26 cellular contexts compared by ENCODE assay signal in genomic region chr2:199624958-199625357, GRCh38.
A peak's percentile ranks its signal among the peaks of the same experiment; 100 is the strongest.
DNase-seq lines count a peak whose midpoint lies in the region; ATAC-seq and TF ChIP-seq lines count a peak whose summit lies in the region.
"Had no signal": no experiment of that assay in that cellular context is flagged by ENCODE, and none has a peak within 500 bp of the region (broad histone marks: within the 10 kb centered on the region; RNA-seq: fewer than 3 reads in every experiment).

No MANE protein-coding gene starts in this region.

- no peak overlapping the region for H4K91ac ChIP-seq in H9 (ENCODE audit: insufficient read length, low read depth, low read length)

- H2AFZ ChIP-seq in H9 (ENCODE audit: low read length) (no peak overlapping the region), PC-3 (ENCODE audit: low read length) (no peak overlapping the region)

- H3K79me2 ChIP-seq in H9 (ENCODE audit: insufficient read depth, low read length) (no peaks in the 10 kb centered on the region), PC-3 (ENCODE audit: low read length) (no peaks in the 10 kb centered on the region)

- no peak overlapping the region for H3K23ac ChIP-seq in H9 (ENCODE audit: insufficient read length, low read depth, low read length)

- intact Hi-C loops in PC-3 (cut with micrococcal nuclease) = no loop called here
- intact Hi-C loops in upper lobe of right lung (cut with DNase I) = no loop called here
- intact Hi-C loops in psoas muscle (cut with DNase I) = no loop called here

- no peaks in the 10 kb centered on the region for H3K36me3 Mint-ChIP-seq in H9 (ENCODE audit: insufficient read depth in 1 of 3, low read depth in 3 of 3)
- H3K36me3 Mint-ChIP-seq in activated naive CD4-positive, alpha-beta T cell treated with anti-CD3 and anti-CD28 coated beads, Interleukin-2, amount 10 ng/mL, durations not matched to agents 7 days and 5 days = no peaks in the 10 kb centered on the region
- H3K36me3 Mint-ChIP-seq: activated naive CD4-positive, alpha-beta T cell treated with anti-CD3 and anti-CD28 coated beads, Interleukin-2, amount 50 U/mL, for 72 hours had no signal

- POLR2A ChIA-PET in PC-3 (lab: Charles Lee; ENCODE audit: unreplicated experiment) = no interaction called here

- no peak overlapping the region for H2AK5ac ChIP-seq in H9 (ENCODE audit: insufficient read length, low read length)

- H3K27ac ChIP-seq in H9 (ENCODE audit: insufficient read length, low read depth, low read length) = no peak overlapping the region
- H3K27ac ChIP-seq in PC-3 (ENCODE audit: low read length) = no peak overlapping the region
- no peak overlapping the region for H3K27ac ChIP-seq in upper lobe of right lung
- no peak overlapping the region for H3K27ac ChIP-seq in psoas muscle
- H3K27ac ChIP-seq: spleen, thoracic aorta, VCaP had no signal

- no peaks in the 10 kb centered on the region for H3K9me3 Mint-ChIP-seq in H9
- no peaks in the 10 kb centered on the region for H3K9me3 Mint-ChIP-seq in activated naive CD4-positive, alpha-beta T cell treated with anti-CD3 and anti-CD28 coated beads, Interleukin-2, amount 10 ng/mL, durations not matched to agents 7 days and 5 days
- H3K9me3 Mint-ChIP-seq: activated naive CD4-positive, alpha-beta T cell treated with anti-CD3 and anti-CD28 coated beads, Interleukin-2, amount 50 U/mL, for 72 hours; activated T-helper 2 cell treated with anti-CD3 and anti-CD28 coated beads, Interferon-gamma antibody, Interleukin-2, Interleukin-4, amounts not matched to agents 10 μg/mL and 5 μg/mL and 100 μg/mL, durations not matched to agents 14 hours and 24 hours and 36 hours had no signal

- H3T11ph ChIP-seq in H9 (ENCODE audit: low read length) = no peak overlapping the region

- H2BK20ac ChIP-seq in H9 (ENCODE audit: low read depth, low read length, poor library complexity, severe bottlenecking) = no peak overlapping the region

- DNase-seq in H9 = peak; percentile 58
- DNase-seq in PC-3 = peak; percentile 23
- DNase-seq in kidney tubule cell (ENCODE audit: low spot score) = peak; percentile 11
- DNase-seq in upper lobe of right lung = no peak
- DNase-seq in RPMI8226 = no peak
- DNase-seq in psoas muscle = no peak
- no peak for DNase-seq in activated naive CD4-positive, alpha-beta T cell treated with anti-CD3 and anti-CD28 coated beads, Interleukin-2, amount 10 ng/mL, durations not matched to agents 7 days and 5 days
- DNase-seq: activated CD4-positive, alpha-beta T cell treated with anti-CD3 and anti-CD28 coated beads for 4 hours; amygdala; C1 segment of cervical spinal cord; DND-41; immature natural killer cell; KBM-7; MG63; NCI-H2081 treated with DMSO at 0.1 percent for 48 hours; NCI-H345; right cardiac atrium; Right ventricle myocardium superior; spleen; stimulated activated CD4-positive, alpha-beta T cell treated with anti-CD3 and anti-CD28 coated beads, Interleukin-2, amount 100 ng/mL, for 24 hours had no signal

- ATAC-seq in PC-3 = no peak
- ATAC-seq in upper lobe of right lung = peak; percentile 96
- ATAC-seq in psoas muscle = no peak
- ATAC-seq: activated naive CD4-positive, alpha-beta T cell treated with anti-CD3 and anti-CD28 coated beads, Interleukin-2, amount 50 U/mL, for 72 hours; left lobe of liver; right cardiac atrium had no signal

- H3K9ac ChIP-seq in H9 (ENCODE audit: extremely low read depth, insufficient read length, low read length) (no peak overlapping the region), PC-3 (ENCODE audit: low read length) (no peak overlapping the region)

- H3K23me2 ChIP-seq in H9 (ENCODE audit: insufficient read length, low read depth, low read length, poor library complexity, severe bottlenecking) = no peaks in the 10 kb centered on the region

- no peak overlapping the region for H2BK120ac ChIP-seq in H9 (ENCODE audit: low read depth, low read length, poor library complexity, severe bottlenecking)

- H2BK15ac ChIP-seq in H9 (ENCODE audit: low read depth, low read length) = no peak overlapping the region

- H3K4me1 ChIP-seq in H9 (ENCODE audit: insufficient read depth, low read length) = no peaks in the 10 kb centered on the region; the same call in 1 of the 2 replicates
- H3K4me1 ChIP-seq in PC-3 (ENCODE audit: insufficient read depth, low read length) = no peaks in the 10 kb centered on the region
- H3K4me1 ChIP-seq in upper lobe of right lung = no peaks in the 10 kb centered on the region
- no peaks in the 10 kb centered on the region for H3K4me1 ChIP-seq in psoas muscle
- H3K4me1 ChIP-seq: spleen had no signal

- H3F3A ChIP-seq in PC-3 (ENCODE audit: low read length, unreplicated experiment) = no peaks in the 10 kb centered on the region

- peak overlapping the region in 1 of 3 experiments; percentile 24; a peak in 1 of 7 replicates for H3K27ac Mint-ChIP-seq in H9
- no peak overlapping the region for H3K27ac Mint-ChIP-seq in activated naive CD4-positive, alpha-beta T cell treated with anti-CD3 and anti-CD28 coated beads, Interleukin-2, amount 10 ng/mL, durations not matched to agents 7 days and 5 days
- H3K27ac Mint-ChIP-seq: activated naive CD4-positive, alpha-beta T cell treated with anti-CD3 and anti-CD28 coated beads, Interleukin-2, amount 50 U/mL, for 72 hours; activated T-helper 2 cell treated with anti-CD3 and anti-CD28 coated beads, Interferon-gamma antibody, Interleukin-2, Interleukin-4, amounts not matched to agents 10 μg/mL and 5 μg/mL and 100 μg/mL, durations not matched to agents 14 hours and 24 hours and 36 hours; immature natural killer cell; stimulated activated naive CD8-positive, alpha-beta T cell treated with anti-CD3 and anti-CD28 coated beads, Interleukin-15, Interleukin-2, amounts not matched to agents 100 ng/mL and 50 ng/mL, for 24 hours had no signal

- H3K27me3 ChIP-seq in H9 (ENCODE audit: insufficient read depth, low read length) = no peaks in the 10 kb centered on the region
- 0 out of 2 replicates have a peak, but pooled peaks cover 10% of the 10 kb centered on the region for H3K27me3 ChIP-seq in PC-3 (ENCODE audit: low read length)
- no peaks in the 10 kb centered on the region for H3K27me3 ChIP-seq in upper lobe of right lung
- no peaks in the 10 kb centered on the region for H3K27me3 ChIP-seq in psoas muscle (ENCODE audit: insufficient read depth in 3 of 3, low read length in 2 of 3)
- H3K27me3 ChIP-seq: MG63, spleen had no signal

- TF ChIP-seq CTCF in H9 (conservative IDR thresholded peaks at IDR 0.05) = no peak
- no peak for TF ChIP-seq CTCF in PC-3 (conservative IDR thresholded peaks at IDR 0.05; ENCODE audit: low read depth, low read length)
- TF ChIP-seq CTCF in upper lobe of right lung (IDR thresholded peaks at IDR 0.05) = no peak
- TF ChIP-seq CTCF in psoas muscle (IDR thresholded peaks at IDR 0.05) = no peak

- no peak overlapping the region for H2BK5ac ChIP-seq in H9 (ENCODE audit: insufficient read length, low read length)

- no TSS peak for BruUV-seq in PC-3 (replicated peaks; lab: Mats Ljungman, UMichigan)

- H3K18ac ChIP-seq in H9 (ENCODE audit: insufficient read length, low read depth, low read length) = no peak overlapping the region

- no peaks in the 10 kb centered on the region for H3K9me2 ChIP-seq in PC-3 (replicated peaks; ENCODE audit: low read length)

- peaks cover 11 to 16% of the 10 kb centered on the region in 2 experiments for H3K4me1 Mint-ChIP-seq in H9
- H3K4me1 Mint-ChIP-seq in activated naive CD4-positive, alpha-beta T cell treated with anti-CD3 and anti-CD28 coated beads, Interleukin-2, amount 10 ng/mL, durations not matched to agents 7 days and 5 days = no peaks in the 10 kb centered on the region
- H3K4me1 Mint-ChIP-seq: immature natural killer cell had no signal

- no peak overlapping the region for H3K4me3 Mint-ChIP-seq in H9
- H3K4me3 Mint-ChIP-seq in activated naive CD4-positive, alpha-beta T cell treated with anti-CD3 and anti-CD28 coated beads, Interleukin-2, amount 10 ng/mL, durations not matched to agents 7 days and 5 days = no peak overlapping the region
- H3K4me3 Mint-ChIP-seq: immature natural killer cell; stimulated activated naive CD8-positive, alpha-beta T cell treated with anti-CD3 and anti-CD28 coated beads, Interleukin-15, Interleukin-2, amounts not matched to agents 100 ng/mL and 50 ng/mL, for 24 hours had no signal

- H3K14ac ChIP-seq in H9 (ENCODE audit: insufficient read depth, low read length) = no peak overlapping the region

- H4K8ac ChIP-seq in H9 (replicated peaks; ENCODE audit: insufficient read length, low read depth, low read length) = no peak overlapping the region

- no peaks in the 10 kb centered on the region for H3K79me1 ChIP-seq in H9 (ENCODE audit: insufficient read depth, low read depth, low read length, poor library complexity, severe bottlenecking)

- no CpG with 5 or more reads among the region's 1 CpG for WGBS in H9 (ENCODE audit: extremely low coverage, insufficient read length, low lambda C conversion rate)
- WGBS in psoas muscle, 3 donors = 41 to 48% (median 43%) methylated on average over 1 of the region's 1 CpG

- no peaks in the 10 kb centered on the region for H3K9me3 ChIP-seq in H9 (ENCODE audit: control insufficient read depth, low read depth, low read length)
- H3K9me3 ChIP-seq in PC-3 (ENCODE audit: low read length) = no peaks in the 10 kb centered on the region
- H3K9me3 ChIP-seq in upper lobe of right lung = no peaks in the 10 kb centered on the region
- no peaks in the 10 kb centered on the region for H3K9me3 ChIP-seq in psoas muscle
- H3K9me3 ChIP-seq: MG63, spleen, thoracic aorta had no signal

- H3K56ac ChIP-seq in H9 (ENCODE audit: insufficient read length, low read depth, low read length) = no peak overlapping the region

- no peaks in the 10 kb centered on the region; the same call in 1 of the 2 replicates for H3K27me3 Mint-ChIP-seq in H9 (ENCODE audit: low read depth)
- peaks cover 11% of the 10 kb centered on the region for H3K27me3 Mint-ChIP-seq in activated naive CD4-positive, alpha-beta T cell treated with anti-CD3 and anti-CD28 coated beads, Interleukin-2, amount 10 ng/mL, durations not matched to agents 7 days and 5 days

- no peak overlapping the region for H3K4me3 ChIP-seq in PC-3 (ENCODE audit: low read length)
- no peak overlapping the region for H3K4me3 ChIP-seq in upper lobe of right lung
- no peak overlapping the region for H3K4me3 ChIP-seq in psoas muscle
- H3K4me3 ChIP-seq: MG63, spleen, thoracic aorta had no signal

- H2BK12ac ChIP-seq in H9 (ENCODE audit: insufficient read length, low read depth, low read length) = no peak overlapping the region

- no peak overlapping the region for H3K4ac ChIP-seq in H9 (ENCODE audit: low read depth, low read length)

- H4K5ac ChIP-seq in H9 (ENCODE audit: insufficient read length, low read depth, low read length) = no peak overlapping the region

- CTCF ChIA-PET in PC-3 (lab: Charles Lee) = no interaction called here
- CTCF ChIA-PET in activated naive CD4-positive, alpha-beta T cell treated with anti-CD3 and anti-CD28 coated beads, Interleukin-2, amount 10 ng/mL, durations not matched to agents 7 days and 5 days (lab: Charles Lee) = no interaction called here

- H3K4me2 ChIP-seq in H9 (ENCODE audit: insufficient read depth, insufficient read length, low read length) = no peak overlapping the region
- no peak overlapping the region for H3K4me2 ChIP-seq in PC-3 (ENCODE audit: low read length)

- H4K20me1 ChIP-seq in H9 (ENCODE audit: control insufficient read depth, insufficient read depth, insufficient read length) = no peaks in the 10 kb centered on the region
- no peaks in the 10 kb centered on the region for H4K20me1 ChIP-seq in PC-3 (ENCODE audit: low read length)

- no peaks in the 10 kb centered on the region for H3K36me3 ChIP-seq in PC-3 (ENCODE audit: low read depth, low read length)
- no peaks in the 10 kb centered on the region for H3K36me3 ChIP-seq in upper lobe of right lung
- H3K36me3 ChIP-seq in psoas muscle (ENCODE audit: insufficient read depth in 1 of 2, low read depth in 1 of 2) = no peaks in the 10 kb centered on the region
- H3K36me3 ChIP-seq: MG63, spleen, thoracic aorta had no signal

Comparison
In these comparisons a context has a peak if more than half of its experiments do, and no peak if none do; other contexts are left out.
1. DNase-seq: peak in H9 (single experiment), PC-3 (single experiment) and kidney tubule cell (single experiment); none in upper lobe of right lung (single experiment), RPMI8226 (single experiment), psoas muscle (0 of 2) and activated naive CD4-positive, alpha-beta T cell treated with anti-CD3 and anti-CD28 coated beads, Interleukin-2, amount 10 ng/mL, durations not matched to agents 7 days and 5 days (single experiment).